Comparison of ENCODE assay signal across 14 cellular contexts in the genomic region with DNA sequence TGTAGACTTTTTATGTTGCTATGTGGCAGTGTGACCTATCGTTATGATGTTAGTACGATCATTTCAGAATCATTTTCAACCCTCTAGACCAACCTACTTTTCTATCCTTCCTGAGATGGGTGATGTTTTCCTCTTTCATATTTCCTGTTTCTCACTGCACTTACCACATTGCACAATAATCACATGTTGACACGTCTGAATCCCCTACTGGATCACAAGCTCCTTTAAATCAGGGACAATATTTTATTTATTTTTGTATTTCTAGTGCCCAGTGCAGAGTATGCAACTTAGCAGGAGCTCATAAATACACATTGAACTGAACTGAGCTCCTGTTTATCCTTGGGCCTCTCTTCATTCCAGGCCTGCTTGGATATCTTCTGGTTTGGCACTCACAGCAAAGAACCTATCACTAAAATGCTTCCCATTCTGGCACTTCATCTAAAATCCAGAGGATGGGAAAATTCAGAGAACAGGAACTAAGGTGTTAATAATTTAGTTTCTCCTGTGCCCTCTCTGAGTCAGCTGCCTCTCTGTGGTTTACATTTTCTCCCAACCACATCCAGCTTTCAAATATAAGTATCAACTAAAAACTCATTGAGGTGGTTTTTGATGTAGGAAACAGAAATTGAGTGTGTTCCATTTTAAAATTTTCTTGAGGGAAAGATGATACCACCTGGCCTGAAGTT.
DNase-seq lines count a peak whose midpoint lies in the region; FAIRE-seq and TF ChIP-seq lines count a peak whose summit lies in the region.
"Had no signal": no experiment of that assay in that cellular context is flagged by ENCODE, and none has a peak within 500 bp of the region (broad histone marks: within the 10 kb centered on the region; RNA-seq: fewer than 3 reads in every experiment).

No MANE protein-coding gene starts in this region.

- peak; percentile 12 for DNase-seq in AG08395 (ENCODE audit: low spot score)
- DNase-seq in GM23248 = peak; percentile 19
- no peak for DNase-seq in T-helper 2 cell treated with Interferon-gamma antibody and Interleukin-4, amounts not matched to agents 5 μg/mL and 100 μg/mL, for 36 hours (ENCODE audit: low spot score)
- DNase-seq in glomerular visceral epithelial cell (ENCODE audit: extremely low spot score) = peak; percentile 47
- DNase-seq in 8988T = no peak
- no peak for DNase-seq in NCI-H1092 (lab: John Stamatoyannopoulos, UW)
- no peak for DNase-seq in endothelial cell (ENCODE audit: low spot score)
- DNase-seq in GM12892 (ENCODE audit: insufficient read length) = no peak
- DNase-seq: pancreas; stimulated activated CD4-positive, alpha-beta T cell treated with anti-CD3 and anti-CD28 coated beads, Interleukin-1b, Interleukin-23, amount 100 ng/mL, for 48 hours had no signal

- no peaks in the 10 kb centered on the region for H3K36me3 ChIP-seq in GM23248 (ENCODE audit: low read depth)
- H3K36me3 ChIP-seq: pancreas had no signal

- peak overlapping the region; percentile 78 for H3K27ac Mint-ChIP-seq in T-helper 2 cell treated with Interferon-gamma antibody and Interleukin-4, amounts not matched to agents 5 μg/mL and 100 μg/mL, for 36 hours
- no peak overlapping the region for H3K27ac Mint-ChIP-seq in endothelial cell (ENCODE audit: unreplicated experiment)
- H3K27ac Mint-ChIP-seq: brain; stimulated activated memory B cell treated with anti-CD40 and anti-IgM and Interleukin-4, amounts not matched to agents 10 μg/mL and 1 μg/mL and 100 μg/mL, for 72 hours had no signal

- H2AFZ ChIP-seq in GM23248 = no peak overlapping the region

- H3K4me2 ChIP-seq in GM23248 (ENCODE audit: unreplicated experiment) = no peak overlapping the region

- H3K9me3 Mint-ChIP-seq in T-helper 2 cell treated with Interferon-gamma antibody and Interleukin-4, amounts not matched to agents 5 μg/mL and 100 μg/mL, for 36 hours = peaks cover 12% of the 10 kb centered on the region
- H3K9me3 Mint-ChIP-seq in endothelial cell (ENCODE audit: unreplicated experiment) = no peaks in the 10 kb centered on the region

- peaks cover 3% of the 10 kb centered on the region for H3K36me3 Mint-ChIP-seq in T-helper 2 cell treated with Interferon-gamma antibody and Interleukin-4, amounts not matched to agents 5 μg/mL and 100 μg/mL, for 36 hours (ENCODE audit: low read depth)
- no peaks in the 10 kb centered on the region for H3K36me3 Mint-ChIP-seq in endothelial cell (ENCODE audit: low read depth, unreplicated experiment)
- H3K36me3 Mint-ChIP-seq: brain; stimulated activated memory B cell treated with anti-CD40 and anti-IgM and Interleukin-4, amounts not matched to agents 10 μg/mL and 1 μg/mL and 100 μg/mL, for 72 hours had no signal

- WGBS in GM23248 (ENCODE audit: low coverage in 1 of 2, low lambda C conversion rate in 2 of 2, missing lambda C conversion rate in 2 of 2), 2 experiments = 51 to 60% methylated on average over 3 of the region's 3 CpGs

- in situ Hi-C loops in GM23248 (cut with MboI) = no loop called here

- FAIRE-seq in GM12892 (lab: Jason Lieb, UNC) = no peak
- FAIRE-seq: endothelial cell of umbilical vein, G401.6, pancreas had no signal

- H3K4me3 Mint-ChIP-seq in T-helper 2 cell treated with Interferon-gamma antibody and Interleukin-4, amounts not matched to agents 5 μg/mL and 100 μg/mL, for 36 hours = peak overlapping the region; percentile 66
- H3K4me3 Mint-ChIP-seq in endothelial cell (ENCODE audit: unreplicated experiment) = no peak overlapping the region
- H3K4me3 Mint-ChIP-seq: brain; stimulated activated memory B cell treated with anti-CD40 and anti-IgM and Interleukin-4, amounts not matched to agents 10 μg/mL and 1 μg/mL and 100 μg/mL, for 72 hours had no signal

- H3K79me2 ChIP-seq in GM23248 (ENCODE audit: insufficient read depth) = no peaks in the 10 kb centered on the region

- H4K20me1 ChIP-seq in GM23248 (ENCODE audit: insufficient read depth) = no peaks in the 10 kb centered on the region

- no peak for TF ChIP-seq POLR2A in GM12892 (IDR thresholded peaks at IDR 0.05; ENCODE audit: low read depth, low read length)

- 0 out of 2 replicates have a peak, but pooled peaks cover 6% of the 10 kb centered on the region for H3K4me1 ChIP-seq in GM23248 (ENCODE audit: insufficient read depth)
- H3K4me1 ChIP-seq: pancreas had no signal

- H3K4me1 Mint-ChIP-seq in T-helper 2 cell treated with Interferon-gamma antibody and Interleukin-4, amounts not matched to agents 5 μg/mL and 100 μg/mL, for 36 hours (ENCODE audit: low read depth) = peaks cover 22% of the 10 kb centered on the region
- no peaks in the 10 kb centered on the region for H3K4me1 Mint-ChIP-seq in endothelial cell (ENCODE audit: unreplicated experiment)

- no peak overlapping the region for H3K27ac ChIP-seq in GM23248
- H3K27ac ChIP-seq: pancreas had no signal

- no peaks in the 10 kb centered on the region for H3K27me3 ChIP-seq in GM23248 (replicated peaks; ENCODE audit: insufficient read depth)
- H3K27me3 ChIP-seq: pancreas had no signal

- no peak overlapping the region for H3K9ac ChIP-seq in GM23248

- H3K9me2 ChIP-seq in GM23248 (ENCODE audit: insufficient read depth) = no peaks in the 10 kb centered on the region

- no peaks in the 10 kb centered on the region for H3F3A ChIP-seq in GM23248 (ENCODE audit: insufficient read depth)

- H3K4me3 ChIP-seq in GM23248 = no peak overlapping the region
- H3K4me3 ChIP-seq: pancreas had no signal

- TF ChIP-seq CTCF in endothelial cell (IDR thresholded peaks at IDR 0.05; ENCODE audit: unreplicated experiment) = no peak

- H3K9me3 ChIP-seq in GM23248 (ENCODE audit: low read depth) = no peaks in the 10 kb centered on the region
- H3K9me3 ChIP-seq: pancreas had no signal

- peaks cover 34% of the 10 kb centered on the region for H3K27me3 Mint-ChIP-seq in T-helper 2 cell treated with Interferon-gamma antibody and Interleukin-4, amounts not matched to agents 5 μg/mL and 100 μg/mL, for 36 hours (ENCODE audit: low read depth)
- H3K27me3 Mint-ChIP-seq in endothelial cell (ENCODE audit: unreplicated experiment) = no peaks in the 10 kb centered on the region
- H3K27me3 Mint-ChIP-seq: brain; stimulated activated memory B cell treated with anti-CD40 and anti-IgM and Interleukin-4, amounts not matched to agents 10 μg/mL and 1 μg/mL and 100 μg/mL, for 72 hours had no signal

Comparison
In these comparisons a context has a peak if more than half of its experiments do, and no peak if none do; other contexts are left out.
1. DNase-seq: peak in AG08395 (single experiment), GM23248 (single experiment) and glomerular visceral epithelial cell (single experiment); none in T-helper 2 cell treated with Interferon-gamma antibody and Interleukin-4, amounts not matched to agents 5 μg/mL and 100 μg/mL, for 36 hours (single experiment), 8988T (single experiment), NCI-H1092 (single experiment), endothelial cell (single experiment) and GM12892 (single experiment).